ENCODE assay signal across 1 cellular context in the genomic region with DNA sequence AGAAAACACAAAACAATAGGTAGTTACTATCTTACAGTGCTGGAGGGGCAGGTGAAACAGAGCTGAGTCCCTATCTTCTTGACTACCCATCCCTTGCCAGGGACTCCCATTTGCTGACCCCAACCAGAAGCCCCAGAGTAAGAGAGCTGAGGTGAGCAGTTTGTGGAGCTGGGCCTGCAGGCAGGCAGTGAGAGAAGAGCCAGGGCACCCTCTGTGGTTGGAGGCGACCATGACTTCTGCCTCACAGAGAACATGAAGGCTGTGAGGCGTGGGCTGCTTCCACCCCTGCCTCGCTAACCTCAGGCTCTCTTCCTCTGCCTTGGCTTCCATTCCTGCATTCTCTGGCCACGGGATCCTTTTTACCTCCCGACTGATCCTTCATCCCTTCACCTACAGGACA.
TF ChIP-seq lines count a peak whose summit lies in the region.

No MANE protein-coding gene starts in this region.

TF ChIP-seq in SK-N-SH, 30 proteins besides CTCF, POLR2A, EP300 and RAD21 (continued from another document):
- TF ChIP-seq, protein P1, sequence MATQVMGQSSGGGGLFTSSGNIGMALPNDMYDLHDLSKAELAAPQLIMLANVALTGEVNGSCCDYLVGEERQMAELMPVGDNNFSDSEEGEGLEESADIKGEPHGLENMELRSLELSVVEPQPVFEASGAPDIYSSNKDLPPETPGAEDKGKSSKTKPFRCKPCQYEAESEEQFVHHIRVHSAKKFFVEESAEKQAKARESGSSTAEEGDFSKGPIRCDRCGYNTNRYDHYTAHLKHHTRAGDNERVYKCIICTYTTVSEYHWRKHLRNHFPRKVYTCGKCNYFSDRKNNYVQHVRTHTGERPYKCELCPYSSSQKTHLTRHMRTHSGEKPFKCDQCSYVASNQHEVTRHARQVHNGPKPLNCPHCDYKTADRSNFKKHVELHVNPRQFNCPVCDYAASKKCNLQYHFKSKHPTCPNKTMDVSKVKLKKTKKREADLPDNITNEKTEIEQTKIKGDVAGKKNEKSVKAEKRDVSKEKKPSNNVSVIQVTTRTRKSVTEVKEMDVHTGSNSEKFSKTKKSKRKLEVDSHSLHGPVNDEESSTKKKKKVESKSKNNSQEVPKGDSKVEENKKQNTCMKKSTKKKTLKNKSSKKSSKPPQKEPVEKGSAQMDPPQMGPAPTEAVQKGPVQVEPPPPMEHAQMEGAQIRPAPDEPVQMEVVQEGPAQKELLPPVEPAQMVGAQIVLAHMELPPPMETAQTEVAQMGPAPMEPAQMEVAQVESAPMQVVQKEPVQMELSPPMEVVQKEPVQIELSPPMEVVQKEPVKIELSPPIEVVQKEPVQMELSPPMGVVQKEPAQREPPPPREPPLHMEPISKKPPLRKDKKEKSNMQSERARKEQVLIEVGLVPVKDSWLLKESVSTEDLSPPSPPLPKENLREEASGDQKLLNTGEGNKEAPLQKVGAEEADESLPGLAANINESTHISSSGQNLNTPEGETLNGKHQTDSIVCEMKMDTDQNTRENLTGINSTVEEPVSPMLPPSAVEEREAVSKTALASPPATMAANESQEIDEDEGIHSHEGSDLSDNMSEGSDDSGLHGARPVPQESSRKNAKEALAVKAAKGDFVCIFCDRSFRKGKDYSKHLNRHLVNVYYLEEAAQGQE (IDR thresholded peaks at IDR 0.05; ENCODE audit: low read depth, low read length), result no peak
- TF ChIP-seq ELF1 (IDR thresholded peaks at IDR 0.05) (no peak), EZH2phosphoT487 (IDR thresholded peaks at IDR 0.05; ENCODE audit: borderline replicate concordance, low read depth) (no peak), GABPA (IDR thresholded peaks at IDR 0.05; ENCODE audit: low read depth) (no peak), SMC3 (IDR thresholded peaks at IDR 0.05; ENCODE audit: low read depth, low read length) (no peak)
- TF ChIP-seq, protein P2, sequence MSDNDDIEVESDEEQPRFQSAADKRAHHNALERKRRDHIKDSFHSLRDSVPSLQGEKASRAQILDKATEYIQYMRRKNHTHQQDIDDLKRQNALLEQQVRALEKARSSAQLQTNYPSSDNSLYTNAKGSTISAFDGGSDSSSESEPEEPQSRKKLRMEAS (IDR thresholded peaks at IDR 0.05; ENCODE audit: low read depth), result no peak
TF ChIP-seq in SK-N-SH: peak in this region for 0.
